In genomic region chr4:19739101-19739651, GRCh38 we compare ENCODE assay signal across 10 cellular contexts.
DNase-seq lines count a peak whose midpoint lies in the region; ATAC-seq and TF ChIP-seq lines count a peak whose summit lies in the region.
"Had no signal": no experiment of that assay in that cellular context is flagged by ENCODE, and none has a peak within 500 bp of the region (broad histone marks: within the 10 kb centered on the region; RNA-seq: fewer than 3 reads in every experiment).

No MANE protein-coding gene starts in this region.

- TF ChIP-seq POLR2A in GM18505 (IDR thresholded peaks at IDR 0.05; ENCODE audit: borderline replicate concordance, extremely low read depth, insufficient read depth, insufficient read length), result no peak

- H3K4me2 ChIP-seq in osteoblast (ENCODE audit: insufficient read depth, low read length), result peak overlapping the region; percentile 77

- H3K27ac ChIP-seq in osteoblast (ENCODE audit: low read depth, low read length), result peak overlapping the region; percentile 79
- H3K27ac ChIP-seq: stomach had no signal

- ATAC-seq in GM18505 (IDR thresholded peaks at IDR 0.05; ENCODE audit: unreplicated experiment), result no peak

- CTCF ChIA-PET in activated CD4-positive, alpha-beta T cell treated with anti-CD3 and anti-CD28 coated beads, Interleukin-2, amount 10 ng/mL, durations not matched to agents 7 days and 5 days (lab: Charles Lee), result no interaction called here

- TF ChIP-seq CTCF in osteoblast (IDR thresholded peaks at IDR 0.05; ENCODE audit: extremely low read depth, low read depth, low read length), result no peak

- H3K27ac Mint-ChIP-seq in activated T-helper 2 cell treated with anti-CD3 and anti-CD28 coated beads, Interferon-gamma antibody, Interleukin-2, Interleukin-4, amounts not matched to agents 10 μg/mL and 5 μg/mL and 100 μg/mL, durations not matched to agents 14 hours and 24 hours and 36 hours, result no peak overlapping the region
- no peak overlapping the region for H3K27ac Mint-ChIP-seq in activated CD4-positive, alpha-beta T cell treated with anti-CD3 and anti-CD28 coated beads, Interleukin-2, amount 10 ng/mL, durations not matched to agents 7 days and 5 days

- H3K79me2 ChIP-seq in osteoblast (ENCODE audit: insufficient read depth, low read length), result no peaks in the 10 kb centered on the region

- peaks cover 13% of the 10 kb centered on the region for H3K4me1 ChIP-seq in osteoblast (ENCODE audit: insufficient read depth, low read length)
- H3K4me1 ChIP-seq: stomach had no signal

- POLR2A ChIA-PET in activated CD4-positive, alpha-beta T cell treated with anti-CD3 and anti-CD28 coated beads, Interleukin-2, amount 10 ng/mL, durations not matched to agents 7 days and 5 days (lab: Charles Lee), result no interaction called here

- H3K9me3 Mint-ChIP-seq in activated T-helper 2 cell treated with anti-CD3 and anti-CD28 coated beads, Interferon-gamma antibody, Interleukin-2, Interleukin-4, amounts not matched to agents 10 μg/mL and 5 μg/mL and 100 μg/mL, durations not matched to agents 14 hours and 24 hours and 36 hours, result peaks cover 25% of the 10 kb centered on the region
- peaks cover 6% of the 10 kb centered on the region for H3K9me3 Mint-ChIP-seq in activated CD4-positive, alpha-beta T cell treated with anti-CD3 and anti-CD28 coated beads, Interleukin-2, amount 10 ng/mL, durations not matched to agents 7 days and 5 days

- H3K4me3 Mint-ChIP-seq in activated T-helper 2 cell treated with anti-CD3 and anti-CD28 coated beads, Interferon-gamma antibody, Interleukin-2, Interleukin-4, amounts not matched to agents 10 μg/mL and 5 μg/mL and 100 μg/mL, durations not matched to agents 14 hours and 24 hours and 36 hours (ENCODE audit: low read depth), result no peak overlapping the region
- no peak overlapping the region for H3K4me3 Mint-ChIP-seq in activated CD4-positive, alpha-beta T cell treated with anti-CD3 and anti-CD28 coated beads, Interleukin-2, amount 10 ng/mL, durations not matched to agents 7 days and 5 days

- H4K20me1 ChIP-seq in osteoblast (ENCODE audit: insufficient read depth, low read length), result no peaks in the 10 kb centered on the region

- intact Hi-C loops in activated T-helper 2 cell treated with anti-CD3 and anti-CD28 coated beads, Interferon-gamma antibody, Interleukin-2, Interleukin-4, amounts not matched to agents 10 μg/mL and 5 μg/mL and 100 μg/mL, durations not matched to agents 14 hours and 24 hours and 36 hours (cut with micrococcal nuclease), result no loop called here

- peak overlapping the region; percentile 59 for H3K4me3 ChIP-seq in osteoblast (ENCODE audit: insufficient read depth, low read length)
- H3K4me3 ChIP-seq: stomach had no signal

- H3K27me3 Mint-ChIP-seq in activated T-helper 2 cell treated with anti-CD3 and anti-CD28 coated beads, Interferon-gamma antibody, Interleukin-2, Interleukin-4, amounts not matched to agents 10 μg/mL and 5 μg/mL and 100 μg/mL, durations not matched to agents 14 hours and 24 hours and 36 hours (ENCODE audit: low read depth), result no peaks in the 10 kb centered on the region
- H3K27me3 Mint-ChIP-seq in activated CD4-positive, alpha-beta T cell treated with anti-CD3 and anti-CD28 coated beads, Interleukin-2, amount 10 ng/mL, durations not matched to agents 7 days and 5 days, result no peaks in the 10 kb centered on the region

- no peaks in the 10 kb centered on the region for H3K4me1 Mint-ChIP-seq in activated T-helper 2 cell treated with anti-CD3 and anti-CD28 coated beads, Interferon-gamma antibody, Interleukin-2, Interleukin-4, amounts not matched to agents 10 μg/mL and 5 μg/mL and 100 μg/mL, durations not matched to agents 14 hours and 24 hours and 36 hours (ENCODE audit: low read depth)
- no peaks in the 10 kb centered on the region for H3K4me1 Mint-ChIP-seq in activated CD4-positive, alpha-beta T cell treated with anti-CD3 and anti-CD28 coated beads, Interleukin-2, amount 10 ng/mL, durations not matched to agents 7 days and 5 days

- H2AFZ ChIP-seq in osteoblast (ENCODE audit: low read length), result peak overlapping the region; percentile 73

- no peaks in the 10 kb centered on the region for H3K27me3 ChIP-seq in osteoblast (ENCODE audit: insufficient read depth, low read length)
- H3K27me3 ChIP-seq: stomach had no signal

- H3K9me3 ChIP-seq in osteoblast (ENCODE audit: low read depth, low read length), result no peaks in the 10 kb centered on the region
- H3K9me3 ChIP-seq: stomach had no signal

- H3K36me3 ChIP-seq in osteoblast (ENCODE audit: insufficient read depth, low read length), result no peaks in the 10 kb centered on the region
- H3K36me3 ChIP-seq: stomach had no signal

- DNase-seq in EH (ENCODE audit: low read depth), result peak; percentile 87
- peak; percentile 79 for DNase-seq in NCI-H2171 treated with DMSO at 0.1 percent for 48 hours (lab: John Stamatoyannopoulos, UW)
- peak; percentile 85 for DNase-seq in dermis blood vessel endothelial cell
- no peak for DNase-seq in osteoblast (ENCODE audit: insufficient read length, low spot score, missing footprints)
- DNase-seq in NCI-H146 (lab: John Stamatoyannopoulos, UW), result no peak
- no peak for DNase-seq in activated T-helper 2 cell treated with anti-CD3 and anti-CD28 coated beads, Interferon-gamma antibody, Interleukin-2, Interleukin-4, amounts not matched to agents 10 μg/mL and 5 μg/mL and 100 μg/mL, durations not matched to agents 14 hours and 24 hours and 36 hours (ENCODE audit: low spot score)
- DNase-seq in activated CD4-positive, alpha-beta T cell treated with anti-CD3 and anti-CD28 coated beads, Interleukin-2, amount 10 ng/mL, durations not matched to agents 7 days and 5 days, result no peak
- DNase-seq: caudate nucleus, stomach had no signal

- no peaks in the 10 kb centered on the region for H3K36me3 Mint-ChIP-seq in activated T-helper 2 cell treated with anti-CD3 and anti-CD28 coated beads, Interferon-gamma antibody, Interleukin-2, Interleukin-4, amounts not matched to agents 10 μg/mL and 5 μg/mL and 100 μg/mL, durations not matched to agents 14 hours and 24 hours and 36 hours (ENCODE audit: low read depth)
- no peaks in the 10 kb centered on the region for H3K36me3 Mint-ChIP-seq in activated CD4-positive, alpha-beta T cell treated with anti-CD3 and anti-CD28 coated beads, Interleukin-2, amount 10 ng/mL, durations not matched to agents 7 days and 5 days (ENCODE audit: low read depth)

Comparison
In these comparisons a context has a peak if more than half of its experiments do, and no peak if none do; other contexts are left out.
1. DNase-seq: peak in EH (single experiment), NCI-H2171 treated with DMSO at 0.1 percent for 48 hours (single experiment) and dermis blood vessel endothelial cell (single experiment); none in osteoblast (single experiment), NCI-H146 (single experiment), activated T-helper 2 cell treated with anti-CD3 and anti-CD28 coated beads, Interferon-gamma antibody, Interleukin-2, Interleukin-4, amounts not matched to agents 10 μg/mL and 5 μg/mL and 100 μg/mL, durations not matched to agents 14 hours and 24 hours and 36 hours (single experiment) and activated CD4-positive, alpha-beta T cell treated with anti-CD3 and anti-CD28 coated beads, Interleukin-2, amount 10 ng/mL, durations not matched to agents 7 days and 5 days (single experiment).